11 cellular contexts compared by ENCODE assay signal in genomic region chr2:43196773-43197567, GRCh38. TPM values are rescaled to one million over a fixed set of nuclear protein-coding genes. Genes with fewer than 3 reads are reported as not detected.
DNase-seq lines count a peak whose midpoint lies in the region; ATAC-seq, FAIRE-seq and TF ChIP-seq lines count a peak whose summit lies in the region.
"Had no signal": no experiment of that assay in that cellular context is flagged by ENCODE, and none has a peak within 500 bp of the region (broad histone marks: within the 10 kb centered on the region; RNA-seq: fewer than 3 reads in every experiment).

No MANE protein-coding gene starts in this region.

- no peaks in the 10 kb centered on the region for H4K20me1 ChIP-seq in GM23338 (replicated peaks; ENCODE audit: insufficient read depth)

- H3K4me1 Mint-ChIP-seq in CD14-positive monocyte (peaks cover 62% of the 10 kb centered on the region), GM23338 (peaks cover 16% of the 10 kb centered on the region), natural killer cell (peaks cover 34 to 59% of the 10 kb centered on the region in 2 donors)
- peaks cover 44% of the 10 kb centered on the region for H3K4me1 Mint-ChIP-seq in activated T-helper 2 cell treated with anti-CD3 and anti-CD28 coated beads, Interferon-gamma antibody, Interleukin-2, Interleukin-4, amounts not matched to agents 10 μg/mL and 5 μg/mL and 100 μg/mL, durations not matched to agents 14 hours and 24 hours and 36 hours (ENCODE audit: low read depth)

- ATAC-seq in GM23338 (no peak), natural killer cell (peak in 1 of 3 donors; percentile 10), HG03280 (IDR thresholded peaks at IDR 0.05; ENCODE audit: unreplicated experiment) (no peak), HG02840 (IDR thresholded peaks at IDR 0.05; ENCODE audit: low FRiP score, unreplicated experiment) (no peak)
- ATAC-seq: heart right ventricle had no signal

- no peak for DNase-seq in CD14-positive monocyte (ENCODE audit: low spot score)
- no peak for DNase-seq in GM23338 (ENCODE audit: low spot score)
- no peak for DNase-seq in activated T-helper 2 cell treated with anti-CD3 and anti-CD28 coated beads, Interferon-gamma antibody, Interleukin-2, Interleukin-4, amounts not matched to agents 10 μg/mL and 5 μg/mL and 100 μg/mL, durations not matched to agents 14 hours and 24 hours and 36 hours (ENCODE audit: low spot score)
- no peak for DNase-seq in natural killer cell
- no peak for DNase-seq in activated CD4-positive, CD25-positive, alpha-beta regulatory T cell treated with anti-CD3 and anti-CD28 coated beads, Interleukin-2, amount 50 U/mL, for 72 hours
- DNase-seq in GM12892 (ENCODE audit: insufficient read length): no peak
- DNase-seq: heart right ventricle, SJCRH30 had no signal

- no peaks in the 10 kb centered on the region for H3F3A ChIP-seq in GM23338 (replicated peaks; ENCODE audit: low read depth)

- no peaks in the 10 kb centered on the region for H3K36me3 ChIP-seq in GM23338 (ENCODE audit: insufficient read depth)
- H3K36me3 ChIP-seq: heart right ventricle, SJCRH30 had no signal

- peaks cover 3 to 5% of the 10 kb centered on the region in 2 donors for H3K36me3 Mint-ChIP-seq in CD14-positive monocyte
- no peaks in the 10 kb centered on the region; the same call in 2 of the 3 replicates for H3K36me3 Mint-ChIP-seq in GM23338 (ENCODE audit: low read depth)
- no peaks in the 10 kb centered on the region for H3K36me3 Mint-ChIP-seq in activated T-helper 2 cell treated with anti-CD3 and anti-CD28 coated beads, Interferon-gamma antibody, Interleukin-2, Interleukin-4, amounts not matched to agents 10 μg/mL and 5 μg/mL and 100 μg/mL, durations not matched to agents 14 hours and 24 hours and 36 hours (ENCODE audit: low read depth)
- no peaks in the 10 kb centered on the region for H3K36me3 Mint-ChIP-seq in natural killer cell

- H3K4me3 Mint-ChIP-seq in CD14-positive monocyte (peak overlapping the region in 1 of 2 donors; percentile 59), GM23338 (no peak overlapping the region), natural killer cell (peak overlapping the region; percentile 86)
- peak overlapping the region; percentile 53 for H3K4me3 Mint-ChIP-seq in activated T-helper 2 cell treated with anti-CD3 and anti-CD28 coated beads, Interferon-gamma antibody, Interleukin-2, Interleukin-4, amounts not matched to agents 10 μg/mL and 5 μg/mL and 100 μg/mL, durations not matched to agents 14 hours and 24 hours and 36 hours (ENCODE audit: low read depth)

- no peak overlapping the region for H3K4me2 ChIP-seq in GM23338

- no peaks in the 10 kb centered on the region for H3K9me2 ChIP-seq in GM23338 (ENCODE audit: insufficient read depth)

- no peak for TF ChIP-seq POLR2A in GM12892 (IDR thresholded peaks at IDR 0.05; ENCODE audit: low read depth, low read length)

- intact Hi-C loops in CD14-positive monocyte (cut with micrococcal nuclease): no loop called here
- intact Hi-C loops in activated T-helper 2 cell treated with anti-CD3 and anti-CD28 coated beads, Interferon-gamma antibody, Interleukin-2, Interleukin-4, amounts not matched to agents 10 μg/mL and 5 μg/mL and 100 μg/mL, durations not matched to agents 14 hours and 24 hours and 36 hours (cut with micrococcal nuclease): no loop called here
- intact Hi-C loops in natural killer cell (cut with micrococcal nuclease): loop anchor here (2.0 kb wide), 1 partner anchor 16 kb away; no protein-coding TSS in a partner anchor

- H3K27ac ChIP-seq in GM23338 (ENCODE audit: low read depth): no peak overlapping the region
- H3K27ac ChIP-seq: SJCRH30 had no signal

- peaks cover 0 to 3% (median 0%) of the 10 kb centered on the region in 3 donors for H3K27me3 Mint-ChIP-seq in CD14-positive monocyte (ENCODE audit: low read depth in 3 of 3)
- peaks cover 22% of the 10 kb centered on the region for H3K27me3 Mint-ChIP-seq in GM23338 (ENCODE audit: insufficient read depth, low read depth, poor library complexity)
- H3K27me3 Mint-ChIP-seq in activated T-helper 2 cell treated with anti-CD3 and anti-CD28 coated beads, Interferon-gamma antibody, Interleukin-2, Interleukin-4, amounts not matched to agents 10 μg/mL and 5 μg/mL and 100 μg/mL, durations not matched to agents 14 hours and 24 hours and 36 hours (ENCODE audit: low read depth): no peaks in the 10 kb centered on the region
- H3K27me3 Mint-ChIP-seq in natural killer cell (ENCODE audit: low read depth in 2 of 2): no peaks in the 10 kb centered on the region

- no peak for TF ChIP-seq CTCF in CD14-positive monocyte (IDR thresholded peaks at IDR 0.05)
- no peak for TF ChIP-seq CTCF in GM23338 (conservative IDR thresholded peaks at IDR 0.05; ENCODE audit: low read depth in 2 of 2)
- TF ChIP-seq CTCF in natural killer cell (IDR thresholded peaks at IDR 0.05): no peak

- H2AFZ ChIP-seq in GM23338: no peak overlapping the region

- no peaks in the 10 kb centered on the region for H3K79me2 ChIP-seq in GM23338 (replicated peaks; ENCODE audit: insufficient read depth)

- no peak for FAIRE-seq in GM12892 (lab: Jason Lieb, UNC)
- FAIRE-seq: urothelium cell line had no signal

- H3K9me3 Mint-ChIP-seq in CD14-positive monocyte: peaks cover 0 to 2% (median 0%) of the 10 kb centered on the region in 7 donors
- no peaks in the 10 kb centered on the region for H3K9me3 Mint-ChIP-seq in GM23338
- no peaks in the 10 kb centered on the region for H3K9me3 Mint-ChIP-seq in activated T-helper 2 cell treated with anti-CD3 and anti-CD28 coated beads, Interferon-gamma antibody, Interleukin-2, Interleukin-4, amounts not matched to agents 10 μg/mL and 5 μg/mL and 100 μg/mL, durations not matched to agents 14 hours and 24 hours and 36 hours
- H3K9me3 Mint-ChIP-seq in natural killer cell: peaks cover 0 to 2% of the 10 kb centered on the region in 2 donors

- no peaks in the 10 kb centered on the region for H3K27me3 ChIP-seq in GM23338 (ENCODE audit: insufficient read depth)
- H3K27me3 ChIP-seq: heart right ventricle had no signal

- H3K4me3 ChIP-seq in GM23338: no peak overlapping the region
- H3K4me3 ChIP-seq: heart right ventricle, SJCRH30 had no signal

- 0 out of 2 replicates have a peak, but pooled peaks cover under 1% of the 10 kb centered on the region for H3K4me1 ChIP-seq in GM23338 (ENCODE audit: insufficient read depth)

- H3K27ac Mint-ChIP-seq in CD14-positive monocyte (peak overlapping the region in 5 of 7 donors; percentile 19 to 61 (median 35)), GM23338 (peak overlapping the region; percentile 23), natural killer cell (peak overlapping the region; percentile 95 to 97)
- peak overlapping the region; percentile 90 for H3K27ac Mint-ChIP-seq in activated T-helper 2 cell treated with anti-CD3 and anti-CD28 coated beads, Interferon-gamma antibody, Interleukin-2, Interleukin-4, amounts not matched to agents 10 μg/mL and 5 μg/mL and 100 μg/mL, durations not matched to agents 14 hours and 24 hours and 36 hours

TF ChIP-seq in GM23338, 12 proteins besides CTCF, POLR2A, EP300 and RAD21 (continues in another document):
- TF ChIP-seq EZH2 (IDR thresholded peaks at IDR 0.05; ENCODE audit: low read depth, unreplicated experiment) (no peak), EZH2phosphoT487 (IDR thresholded peaks at IDR 0.05; ENCODE audit: unreplicated experiment) (no peak), POLR2AphosphoS5 (IDR thresholded peaks at IDR 0.05; ENCODE audit: low read depth) (no peak), ZNF114 (CRISPR knock-in tag; IDR thresholded peaks at IDR 0.05) (no peak), CREB1 (CRISPR knock-in tag; IDR thresholded peaks at IDR 0.05; ENCODE audit: low read depth) (no peak), STAT1 (IDR thresholded peaks at IDR 0.05; ENCODE audit: unreplicated experiment) (no peak)

RNA-seq across cellular contexts. Expression of gene ZFP36L2, which starts 29.4 kb away (rescaled TPM):
- polyA plus RNA-seq in CD14-positive monocyte (10 to 100 TPM; 84.4 to 88.3 TPM), GM23338 (2016; fragmentation: Nextera tagmentation; extraction: Ambion mirVana) (38.4 and 39.6 TPM in 2 replicates)
- 37.9 and 43.0 TPM in 2 replicates for total RNA-seq in GM23338 (2014; rRNA removed; shearing (Covaris generic))
- 114 TPM in 2 replicates for total RNA-seq in activated T-helper 2 cell treated with anti-CD3 and anti-CD28 coated beads, Interferon-gamma antibody, Interleukin-2, Interleukin-4, amounts not matched to agents 10 μg/mL and 5 μg/mL and 100 μg/mL, durations not matched to agents 14 hours and 24 hours and 36 hours
- total RNA-seq in natural killer cell: 100 to 1,000 TPM; 376 to 428 (median 418) TPM
- polyA plus RNA-seq in GM12892 (2012; ENCODE audit: missing spikeins): 17.0 TPM

Comparison
In these comparisons a context has a peak if more than half of its experiments do, and no peak if none do; other contexts are left out.
1. H3K27ac Mint-ChIP-seq: peak in every context shown above with its lines; median percentile 96 in natural killer cell; 90 in activated T-helper 2 cell treated with anti-CD3 and anti-CD28 coated beads, Interferon-gamma antibody, Interleukin-2, Interleukin-4, amounts not matched to agents 10 μg/mL and 5 μg/mL and 100 μg/mL, durations not matched to agents 14 hours and 24 hours and 36 hours; 35 in CD14-positive monocyte; 23 in GM23338.